Comparison of ENCODE assay signal across 11 cellular contexts in the genomic region with DNA sequence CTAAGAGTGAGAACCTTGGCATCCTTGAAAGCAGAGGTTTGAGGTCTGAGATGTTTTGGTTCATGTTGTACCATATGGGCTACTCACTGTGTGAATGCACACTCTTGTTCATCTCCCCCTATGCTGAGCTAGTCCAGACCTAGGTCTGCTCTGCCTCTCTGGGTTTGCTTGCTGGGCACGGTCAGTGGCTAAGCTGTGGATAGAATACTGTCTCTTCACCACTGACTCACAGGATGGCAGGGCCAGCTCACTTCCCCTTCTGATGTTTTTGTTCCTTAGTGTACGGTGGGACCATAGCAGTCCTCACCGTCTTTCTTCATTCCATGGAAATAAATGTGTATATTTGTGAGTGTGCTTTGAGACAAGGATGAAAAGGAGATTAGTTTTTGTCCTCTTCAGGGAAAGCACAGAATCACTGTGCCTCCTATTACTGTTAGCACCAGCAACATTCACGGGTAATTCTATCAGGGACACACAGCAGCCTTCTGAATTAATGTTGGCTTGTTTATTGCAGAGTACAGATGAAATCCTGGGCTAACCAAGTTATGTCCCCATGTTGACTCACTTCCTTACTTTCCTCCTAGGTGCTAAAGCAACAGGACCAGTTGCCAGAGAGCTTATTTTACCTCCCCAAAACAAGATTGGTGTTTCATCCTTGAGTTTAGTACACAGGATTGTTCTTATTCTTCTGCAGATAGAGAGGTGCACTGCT. TPM values are rescaled to one million over a fixed set of nuclear protein-coding genes. Genes with fewer than 3 reads are reported as not detected.
A peak's percentile ranks its signal among the peaks of the same experiment; 100 is the strongest.
DNase-seq lines count a peak whose midpoint lies in the region; ATAC-seq, FAIRE-seq and TF ChIP-seq lines count a peak whose summit lies in the region.
"Had no signal": no experiment of that assay in that cellular context is flagged by ENCODE, and none has a peak within 500 bp of the region (broad histone marks: within the 10 kb centered on the region; RNA-seq: fewer than 3 reads in every experiment).

No MANE protein-coding gene starts in this region.

- no peak for FAIRE-seq in RCC 7860 (lab: Jason Lieb, UNC)

- H3K36me3 ChIP-seq in osteoblast (ENCODE audit: insufficient read depth, low read length) (no peaks in the 10 kb centered on the region), hepatocyte (replicated peaks; ENCODE audit: insufficient read depth, low read depth) (no peaks in the 10 kb centered on the region)

- no peaks in the 10 kb centered on the region for H3K79me2 ChIP-seq in osteoblast (ENCODE audit: insufficient read depth, low read length)
- no peaks in the 10 kb centered on the region for H3K79me2 ChIP-seq in hepatocyte

- no peaks in the 10 kb centered on the region for H3K9me2 ChIP-seq in hepatocyte (replicated peaks; ENCODE audit: insufficient read depth)

- 75% methylated on average over 4 of the region's 4 CpGs for WGBS in hepatocyte (ENCODE audit: low lambda C conversion rate, missing lambda C conversion rate)

- H3K4me1 ChIP-seq in osteoblast (ENCODE audit: insufficient read depth, low read length) (peaks cover 34% of the 10 kb centered on the region), hepatocyte (ENCODE audit: insufficient read depth) (no peaks in the 10 kb centered on the region)

- DNase-seq in RCC 7860 (ENCODE audit: low spot score) = peak; percentile 39
- DNase-seq in epithelial cell of prostate (ENCODE audit: low read depth, low spot score) = no peak
- DNase-seq in osteoblast (ENCODE audit: insufficient read length, low spot score, missing footprints) = peak; percentile 78
- DNase-seq in GM13976 (ENCODE audit: low spot score) = no peak
- no peak for DNase-seq in hepatocyte (ENCODE audit: low spot score)
- no peak for DNase-seq in effector CD8-positive, alpha-beta T cell (lab: John Stamatoyannopoulos, UW)
- DNase-seq: activated CD4-positive, alpha-beta T cell treated with anti-CD3 and anti-CD28 coated beads, Interleukin-2, amount 10 ng/mL, durations not matched to agents 7 days and 5 days; effector CD4-positive, alpha-beta T cell; NCI-H1694 had no signal

- H4K20me1 ChIP-seq in osteoblast (ENCODE audit: insufficient read depth, low read length) = no peaks in the 10 kb centered on the region
- no peaks in the 10 kb centered on the region for H4K20me1 ChIP-seq in hepatocyte (ENCODE audit: insufficient read depth, poor library complexity, severe bottlenecking)

- H3K4me3 ChIP-seq in osteoblast (ENCODE audit: insufficient read depth, low read length) (peak overlapping the region; percentile 26), hepatocyte (no peak overlapping the region)

- H3K4me2 ChIP-seq in osteoblast (ENCODE audit: insufficient read depth, low read length) = peak overlapping the region; percentile 67
- H3K4me2 ChIP-seq in hepatocyte = no peak overlapping the region

- H2AFZ ChIP-seq in osteoblast (ENCODE audit: low read length) = peak overlapping the region; percentile 85
- no peak overlapping the region for H2AFZ ChIP-seq in hepatocyte

- H3K27ac ChIP-seq in epithelial cell of prostate = peak overlapping the region; percentile 78
- peak overlapping the region; percentile 45 for H3K27ac ChIP-seq in osteoblast (ENCODE audit: low read depth, low read length)
- no peak overlapping the region for H3K27ac ChIP-seq in hepatocyte

- H3K9me3 ChIP-seq in osteoblast (ENCODE audit: low read depth, low read length) = no peaks in the 10 kb centered on the region
- H3K9me3 ChIP-seq in hepatocyte (ENCODE audit: low read depth) = no peaks in the 10 kb centered on the region

- peak; percentile 44 for ATAC-seq in GM18867 (IDR thresholded peaks at IDR 0.05; ENCODE audit: unreplicated experiment)
- ATAC-seq in HG02678 (IDR thresholded peaks at IDR 0.05; ENCODE audit: unreplicated experiment) = no peak

- in situ Hi-C loops in GM13976 (cut with MboI; ENCODE audit: low sequenced_read_pairs, unreplicated experiment) = no loop called here

- H3K27me3 ChIP-seq in osteoblast (ENCODE audit: insufficient read depth, low read length) = no peaks in the 10 kb centered on the region
- H3K27me3 ChIP-seq in hepatocyte = no peaks in the 10 kb centered on the region

- TF ChIP-seq CTCF in osteoblast (IDR thresholded peaks at IDR 0.05; ENCODE audit: extremely low read depth, low read depth, low read length) = no peak
- no peak for TF ChIP-seq CTCF in GM13976 (IDR thresholded peaks at IDR 0.05; ENCODE audit: borderline replicate concordance, control extremely low read depth, extremely low read depth, insufficient read depth, missing control alignments)
- TF ChIP-seq CTCF in hepatocyte (IDR thresholded peaks at IDR 0.05; ENCODE audit: poor library complexity) = no peak

RNA-seq across cellular contexts. Expression of gene IVNS1ABP, which starts 56.9 kb away (rescaled TPM):
- 91.6 and 94.8 TPM in 2 replicates for total RNA-seq in osteoblast
- total RNA-seq in hepatocyte = 99.0 and 116 TPM in 2 replicates
- polyA plus RNA-seq in hepatocyte = 74.4 and 78.7 TPM in 2 replicates

Comparison
In these comparisons a context has a peak if more than half of its experiments do, and no peak if none do; other contexts are left out.
1. DNase-seq: peak in RCC 7860 (single experiment) and osteoblast (single experiment); none in epithelial cell of prostate (single experiment), GM13976 (single experiment), hepatocyte (single experiment) and effector CD8-positive, alpha-beta T cell (single experiment).